ENCODE assay signal across 1 cellular context in the genomic region with DNA sequence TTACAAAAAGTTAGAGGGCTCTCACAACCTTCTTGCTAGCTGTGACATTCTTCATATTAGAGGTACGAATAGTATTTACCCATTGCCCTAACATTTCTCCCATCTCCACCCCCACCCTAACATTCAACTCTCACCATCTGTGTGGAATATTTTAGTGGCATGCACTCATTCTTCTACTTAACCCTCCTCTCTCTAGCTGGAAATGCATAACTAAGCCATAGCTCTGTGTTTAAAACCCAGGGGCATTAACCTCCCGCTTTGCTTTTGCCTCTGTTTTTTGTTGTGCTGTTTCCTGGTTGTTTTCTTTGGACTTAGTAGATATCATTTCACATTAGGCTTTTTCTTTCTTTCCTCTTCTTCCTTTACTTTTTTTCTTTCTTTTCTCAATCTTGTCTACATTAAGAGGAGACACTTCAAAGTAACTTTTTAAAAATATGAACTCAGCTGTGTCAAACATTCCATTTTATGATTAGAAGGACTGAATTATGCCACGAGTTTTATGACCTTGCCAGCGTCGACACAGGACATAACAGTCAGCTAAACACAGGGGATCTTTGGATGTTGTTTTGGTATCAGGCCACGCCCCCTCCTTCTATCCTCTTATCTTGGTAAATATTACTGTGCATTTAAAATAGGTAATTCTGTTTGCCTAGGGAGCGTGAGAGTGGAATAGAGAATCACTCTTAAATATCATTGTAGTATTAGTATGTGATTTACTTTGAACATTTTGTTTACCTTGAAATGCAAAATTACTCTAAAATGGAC.
TF ChIP-seq lines count a peak whose summit lies in the region.

No MANE protein-coding gene starts in this region.

TF ChIP-seq in HEK293, 187 proteins besides CTCF, POLR2A, EP300 and RAD21 (continued from another document):
- TF ChIP-seq ZNF548 (tag by site-specific recombination; IDR thresholded peaks at IDR 0.05) (no peak), ZNF221 (tag by site-specific recombination; IDR thresholded peaks at IDR 0.05; ENCODE audit: borderline replicate concordance) (no peak), ZNF24 (tag by site-specific recombination; IDR thresholded peaks at IDR 0.05) (no peak), TSHZ1 (tag by site-specific recombination; IDR thresholded peaks at IDR 0.05; ENCODE audit: borderline replicate concordance) (no peak), HOXC10 (CRISPR knock-in tag; IDR thresholded peaks at IDR 0.05) (no peak), ZNF521 (tag by site-specific recombination; IDR thresholded peaks at IDR 0.05) (no peak), ZNF510 (tag by site-specific recombination; IDR thresholded peaks at IDR 0.05; ENCODE audit: insufficient replicate concordance) (no peak), ZNF501 (tag by site-specific recombination; IDR thresholded peaks at IDR 0.05) (no peak), AEBP2 (tag by site-specific recombination; IDR thresholded peaks at IDR 0.05; ENCODE audit: borderline replicate concordance) (no peak), ZEB2 (tag by site-specific recombination; IDR thresholded peaks at IDR 0.05) (no peak), ZNF624 (tag by site-specific recombination; IDR thresholded peaks at IDR 0.05) (no peak)
- TF ChIP-seq, protein P1, sequence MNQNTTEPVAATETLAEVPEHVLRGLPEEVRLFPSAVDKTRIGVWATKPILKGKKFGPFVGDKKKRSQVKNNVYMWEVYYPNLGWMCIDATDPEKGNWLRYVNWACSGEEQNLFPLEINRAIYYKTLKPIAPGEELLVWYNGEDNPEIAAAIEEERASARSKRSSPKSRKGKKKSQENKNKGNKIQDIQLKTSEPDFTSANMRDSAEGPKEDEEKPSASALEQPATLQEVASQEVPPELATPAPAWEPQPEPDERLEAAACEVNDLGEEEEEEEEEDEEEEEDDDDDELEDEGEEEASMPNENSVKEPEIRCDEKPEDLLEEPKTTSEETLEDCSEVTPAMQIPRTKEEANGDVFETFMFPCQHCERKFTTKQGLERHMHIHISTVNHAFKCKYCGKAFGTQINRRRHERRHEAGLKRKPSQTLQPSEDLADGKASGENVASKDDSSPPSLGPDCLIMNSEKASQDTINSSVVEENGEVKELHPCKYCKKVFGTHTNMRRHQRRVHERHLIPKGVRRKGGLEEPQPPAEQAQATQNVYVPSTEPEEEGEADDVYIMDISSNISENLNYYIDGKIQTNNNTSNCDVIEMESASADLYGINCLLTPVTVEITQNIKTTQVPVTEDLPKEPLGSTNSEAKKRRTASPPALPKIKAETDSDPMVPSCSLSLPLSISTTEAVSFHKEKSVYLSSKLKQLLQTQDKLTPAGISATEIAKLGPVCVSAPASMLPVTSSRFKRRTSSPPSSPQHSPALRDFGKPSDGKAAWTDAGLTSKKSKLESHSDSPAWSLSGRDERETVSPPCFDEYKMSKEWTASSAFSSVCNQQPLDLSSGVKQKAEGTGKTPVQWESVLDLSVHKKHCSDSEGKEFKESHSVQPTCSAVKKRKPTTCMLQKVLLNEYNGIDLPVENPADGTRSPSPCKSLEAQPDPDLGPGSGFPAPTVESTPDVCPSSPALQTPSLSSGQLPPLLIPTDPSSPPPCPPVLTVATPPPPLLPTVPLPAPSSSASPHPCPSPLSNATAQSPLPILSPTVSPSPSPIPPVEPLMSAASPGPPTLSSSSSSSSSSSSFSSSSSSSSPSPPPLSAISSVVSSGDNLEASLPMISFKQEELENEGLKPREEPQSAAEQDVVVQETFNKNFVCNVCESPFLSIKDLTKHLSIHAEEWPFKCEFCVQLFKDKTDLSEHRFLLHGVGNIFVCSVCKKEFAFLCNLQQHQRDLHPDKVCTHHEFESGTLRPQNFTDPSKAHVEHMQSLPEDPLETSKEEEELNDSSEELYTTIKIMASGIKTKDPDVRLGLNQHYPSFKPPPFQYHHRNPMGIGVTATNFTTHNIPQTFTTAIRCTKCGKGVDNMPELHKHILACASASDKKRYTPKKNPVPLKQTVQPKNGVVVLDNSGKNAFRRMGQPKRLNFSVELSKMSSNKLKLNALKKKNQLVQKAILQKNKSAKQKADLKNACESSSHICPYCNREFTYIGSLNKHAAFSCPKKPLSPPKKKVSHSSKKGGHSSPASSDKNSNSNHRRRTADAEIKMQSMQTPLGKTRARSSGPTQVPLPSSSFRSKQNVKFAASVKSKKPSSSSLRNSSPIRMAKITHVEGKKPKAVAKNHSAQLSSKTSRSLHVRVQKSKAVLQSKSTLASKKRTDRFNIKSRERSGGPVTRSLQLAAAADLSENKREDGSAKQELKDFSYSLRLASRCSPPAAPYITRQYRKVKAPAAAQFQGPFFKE (tag by site-specific recombination; IDR thresholded peaks at IDR 0.05; ENCODE audit: borderline replicate concordance) = no peak
